Comparison of ENCODE assay signal across 8 cellular contexts in genomic region chr15:31128919-31129768, GRCh38. TPM values are rescaled to one million over a fixed set of nuclear protein-coding genes. Genes with fewer than 3 reads are reported as not detected.
DNase-seq lines count a peak whose midpoint lies in the region; ATAC-seq and TF ChIP-seq lines count a peak whose summit lies in the region.

No MANE protein-coding gene starts in this region.

- 29 to 37% (median 32%) methylated on average over 19 of the region's 19 CpGs for WGBS in spleen, 5 donors

- H3K27me3 Mint-ChIP-seq in brain: peaks cover 6% of the 10 kb centered on the region

- H3K36me3 Mint-ChIP-seq in brain: no peaks in the 10 kb centered on the region

- no peaks in the 10 kb centered on the region for H3K9me3 ChIP-seq in spleen

- no peaks in the 10 kb centered on the region for H3K27me3 ChIP-seq in spleen (replicated peaks in 1 of 7)

- no peak for ATAC-seq in HG02981 (IDR thresholded peaks at IDR 0.05; ENCODE audit: unreplicated experiment)

- peak overlapping the region in 1 of 8 donors; percentile 30 for H3K4me3 ChIP-seq in spleen

- H3K4me1 Mint-ChIP-seq in brain: no peaks in the 10 kb centered on the region

- peak overlapping the region; percentile 49; the same call in 1 of the 2 replicates for H3K27ac ChIP-seq in VCaP
- no peak overlapping the region for H3K27ac ChIP-seq in spleen

- intact Hi-C loops in spleen (cut with DNase I; ENCODE audit: low total_unique reads): loop anchor here (10.0 kb wide), 2 partner anchors 144 to 184 kb away; no protein-coding TSS in a partner anchor

- DNase-seq in NCI-H510A treated with DMSO at 0.1 percent for 48 hours (lab: John Stamatoyannopoulos, UW): peak; percentile 41
- DNase-seq in NCI-H510A (lab: John Stamatoyannopoulos, UW): no peak
- DNase-seq in MV-4-11 (lab: John Stamatoyannopoulos, UW): peak; percentile 73
- DNase-seq in iPS-NIHi11 (ENCODE audit: low spot score): peak; percentile 77
- DNase-seq in spleen: peak; percentile 95

- no peaks in the 10 kb centered on the region for H3K36me3 ChIP-seq in spleen

- no peak for TF ChIP-seq POLR2A in spleen (IDR thresholded peaks at IDR 0.05)

- H3K4me3 Mint-ChIP-seq in brain: no peak overlapping the region

- peaks cover 0 to 9% (median 7%) of the 10 kb centered on the region in 5 experiments for H3K9me3 Mint-ChIP-seq in brain

- H3K4me1 ChIP-seq in spleen: peaks cover 0 to 10% (median 9%) of the 10 kb centered on the region in 6 donors

- H3K27ac Mint-ChIP-seq in brain: no peak overlapping the region

- TF ChIP-seq CTCF in VCaP (conservative IDR thresholded peaks at IDR 0.05) (peak; percentile 94), brain (conservative IDR thresholded peaks at IDR 0.05) (peak; percentile 84 to 91), spleen (IDR thresholded peaks at IDR 0.05 in 8 of 11, conservative IDR thresholded peaks at IDR 0.05 in 3 of 11) (peak; percentile 62 to 93 (median 90))

RNA-seq across cellular contexts. Expression of gene TRPM1, which starts 27.6 kb away (rescaled TPM):
- polyA plus RNA-seq in brain (ENCODE audit: insufficient read depth, low read depth, low replicate concordance): not detected
- total RNA-seq in spleen: not detected
- under 1 TPM in 2 of 3 donors, not detected in 1; 0.06 to 0.42 TPM for polyA plus RNA-seq in spleen
